In genomic region chr3:112390783-112391641, GRCh38 we compare ENCODE assay signal across 8 cellular contexts. TPM values are rescaled to one million over a fixed set of nuclear protein-coding genes. Genes with fewer than 3 reads are reported as not detected.
A peak's percentile ranks its signal among the peaks of the same experiment; 100 is the strongest.
DNase-seq lines count a peak whose midpoint lies in the region; ATAC-seq, FAIRE-seq and TF ChIP-seq lines count a peak whose summit lies in the region.

No MANE protein-coding gene starts in this region.

- peaks cover 13% of the 10 kb centered on the region; the same call in 1 of the 2 replicates for H3K9me3 ChIP-seq in OCI-LY7 (ENCODE audit: low read length)
- H3K9me3 ChIP-seq in mucosa of rectum (ENCODE audit: control insufficient read depth in 2 of 2, low read length in 2 of 2), result no peaks in the 10 kb centered on the region

- no peak for TF ChIP-seq CTCF in OCI-LY7 (conservative IDR thresholded peaks at IDR 0.05; ENCODE audit: low read length)

- H3K79me2 ChIP-seq in OCI-LY7 (ENCODE audit: insufficient read depth, low read depth, low read length), result no peaks in the 10 kb centered on the region

- ATAC-seq in GM21529 (IDR thresholded peaks at IDR 0.05; ENCODE audit: unreplicated experiment) (peak; percentile 64), GM21381 (IDR thresholded peaks at IDR 0.05; ENCODE audit: unreplicated experiment) (no peak), HG03159 (IDR thresholded peaks at IDR 0.05; ENCODE audit: unreplicated experiment) (no peak)

- CTCF ChIA-PET in OCI-LY7 (lab: Charles Lee; ENCODE audit: unreplicated experiment), result no interaction called here

- no peaks in the 10 kb centered on the region for H3K27me3 ChIP-seq in mucosa of rectum (ENCODE audit: control insufficient read depth in 2 of 2, insufficient read depth in 2 of 2, low read length in 2 of 2)

- H2AFZ ChIP-seq in OCI-LY7 (ENCODE audit: low read length), result peak overlapping the region; percentile 13; the same call in 1 of the 2 replicates

- no TSS peak for BruUV-seq in OCI-LY7 (replicated peaks; lab: Mats Ljungman, UMichigan)

- no peak overlapping the region for H3K4me2 ChIP-seq in OCI-LY7 (ENCODE audit: low read length)

- no peaks in the 10 kb centered on the region for H3K9me2 ChIP-seq in OCI-LY7 (ENCODE audit: insufficient read depth, low read length)

- no peaks in the 10 kb centered on the region for H4K20me1 ChIP-seq in OCI-LY7 (ENCODE audit: insufficient read depth, low read length)

- no peak overlapping the region for H3K27ac ChIP-seq in OCI-LY7 (ENCODE audit: low read depth, low read length, poor library complexity, severe bottlenecking)
- peak overlapping the region; percentile 46 to 57 for H3K27ac ChIP-seq in mucosa of rectum (ENCODE audit: low read depth in 2 of 2, low read length in 2 of 2)

- no peak overlapping the region for H3K4me3 ChIP-seq in OCI-LY7 (ENCODE audit: low read depth, low read length, poor library complexity, severe bottlenecking)
- no peak overlapping the region for H3K4me3 ChIP-seq in mucosa of rectum (ENCODE audit: low read length in 2 of 2)

- intact Hi-C loops in OCI-LY7 (cut with micrococcal nuclease; ENCODE audit: unreplicated experiment), result no loop called here

- peak overlapping the region; percentile 0 to 7 for H3K9ac ChIP-seq in mucosa of rectum (ENCODE audit: low read depth in 1 of 2, low read length in 2 of 2)

- FAIRE-seq in endometrium (lab: Jason Lieb, UNC), result peak; percentile 70

- H3K4me1 ChIP-seq in OCI-LY7 (ENCODE audit: insufficient read depth, low read length, poor library complexity, severe bottlenecking) (no peaks in the 10 kb centered on the region), mucosa of rectum (ENCODE audit: control insufficient read depth in 2 of 2, insufficient read depth in 2 of 2, low read length in 2 of 2) (peaks cover 20 to 28% of the 10 kb centered on the region in 2 donors)

- H3K36me3 ChIP-seq in OCI-LY7 (ENCODE audit: insufficient read depth, low read length) (no peaks in the 10 kb centered on the region; the same call in 1 of the 2 replicates), mucosa of rectum (ENCODE audit: control insufficient read depth in 2 of 2, insufficient read depth in 2 of 2, low read length in 2 of 2) (peaks cover 3 to 4% of the 10 kb centered on the region in 2 donors)

- POLR2A ChIA-PET in OCI-LY7 (lab: Charles Lee), result interaction anchor here (0.6 to 1.5 kb wide), 5 partner anchors 15 to 840 kb away, joined by 3 to 5 read pairs (median 3); no protein-coding TSS in a partner anchor

- DNase-seq in OCI-LY7 (ENCODE audit: low spot score) (no peak), HuH-7.5 (ENCODE audit: low spot score) (no peak)
- no peak for DNase-seq in stimulated activated CD4-positive, alpha-beta T cell treated with anti-CD3 and anti-CD28 coated beads, Interleukin-4, amount 100 ng/mL, for 4 hours

RNA-seq across cellular contexts. Expression of gene CD200, which starts 58.1 kb away (rescaled TPM):
- total RNA-seq in OCI-LY7 (2014; rRNA removed; shearing (Covaris generic)), result not detected in 2 replicates
- total RNA-seq in OCI-LY7 (2022), result 0.18 TPM in 1 of 2 replicates, not detected in the other
